In genomic region chr6:168403370-168404005, GRCh38 we compare ENCODE assay signal across 2 cellular contexts.
A peak's percentile ranks its signal among the peaks of the same experiment; 100 is the strongest.
TF ChIP-seq lines count a peak whose summit lies in the region.

No MANE protein-coding gene starts in this region.

TF ChIP-seq in A549, 52 proteins besides CTCF, POLR2A, EP300 and RAD21 (continued from another document):
- TF ChIP-seq FOXS1 (CRISPR knock-in tag; IDR thresholded peaks at IDR 0.05) (no peak), MAFK (IDR thresholded peaks at IDR 0.05; ENCODE audit: partially characterized antibody) (peak; percentile 29), ZSCAN20 (CRISPR knock-in tag; IDR thresholded peaks at IDR 0.05) (no peak), FOSB (CRISPR knock-in tag; IDR thresholded peaks at IDR 0.05) (no peak), SREBF2 (IDR thresholded peaks at IDR 0.05) (no peak), TP53 (CRISPR knock-in tag; IDR thresholded peaks at IDR 0.05) (no peak)
- TF ChIP-seq, protein P1, sequence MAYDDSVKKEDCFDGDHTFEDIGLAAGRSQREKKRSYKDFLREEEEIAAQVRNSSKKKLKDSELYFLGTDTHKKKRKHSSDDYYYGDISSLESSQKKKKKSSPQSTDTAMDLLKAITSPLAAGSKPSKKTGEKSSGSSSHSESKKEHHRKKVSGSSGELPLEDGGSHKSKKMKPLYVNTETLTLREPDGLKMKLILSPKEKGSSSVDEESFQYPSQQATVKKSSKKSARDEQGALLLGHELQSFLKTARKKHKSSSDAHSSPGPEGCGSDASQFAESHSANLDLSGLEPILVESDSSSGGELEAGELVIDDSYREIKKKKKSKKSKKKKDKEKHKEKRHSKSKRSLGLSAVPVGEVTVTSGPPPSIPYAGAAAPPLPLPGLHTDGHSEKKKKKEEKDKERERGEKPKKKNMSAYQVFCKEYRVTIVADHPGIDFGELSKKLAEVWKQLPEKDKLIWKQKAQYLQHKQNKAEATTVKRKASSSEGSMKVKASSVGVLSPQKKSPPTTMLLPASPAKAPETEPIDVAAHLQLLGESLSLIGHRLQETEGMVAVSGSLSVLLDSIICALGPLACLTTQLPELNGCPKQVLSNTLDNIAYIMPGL (CRISPR knock-in tag; IDR thresholded peaks at IDR 0.05; ENCODE audit: borderline replicate concordance): no peak

TF ChIP-seq in HepG2, 621 proteins besides CTCF, POLR2A, EP300 and RAD21:
- no peak for TF ChIP-seq ZNF607 (CRISPR knock-in tag; IDR thresholded peaks at IDR 0.05; ENCODE audit: borderline replicate concordance)
- TF ChIP-seq MAFK (conservative IDR thresholded peaks at IDR 0.05 in 1 of 2, IDR thresholded peaks at IDR 0.05 in 1 of 2; ENCODE audit: low read length in 2 of 2): peak; percentile 66 to 79
- peak; percentile 53; the same call in 1 of the 2 replicates for TF ChIP-seq MAFF (IDR thresholded peaks at IDR 0.05; ENCODE audit: low read depth, low read length)
